30 cellular contexts compared by ENCODE assay signal in the genomic region with DNA sequence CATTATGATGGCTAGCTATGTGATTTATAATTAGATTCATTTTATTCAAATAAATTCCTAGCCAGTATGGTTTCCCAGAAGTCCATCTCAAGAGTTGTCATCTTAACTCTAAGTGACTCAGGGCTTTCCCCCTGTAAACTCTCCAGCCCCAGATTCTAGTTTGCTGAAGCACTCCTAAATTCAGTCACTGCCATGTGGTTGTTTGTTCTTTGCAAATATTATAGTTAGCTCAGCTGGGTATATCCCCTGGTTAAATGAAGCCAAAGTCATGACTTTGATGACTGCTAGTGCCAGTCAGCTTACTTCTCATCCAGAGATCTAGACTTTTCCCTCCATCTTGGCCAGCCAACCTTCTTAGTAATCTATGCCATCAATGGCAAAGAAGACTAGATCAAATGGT.
"Had no signal": no experiment of that assay in that cellular context is flagged by ENCODE, and none has a peak within 500 bp of the region (broad histone marks: within the 10 kb centered on the region; RNA-seq: fewer than 3 reads in every experiment).

No MANE protein-coding gene starts in this region.

- H3K4me1 ChIP-seq: esophagus muscularis mucosa, foreskin keratinocyte, gastroesophageal sphincter, heart left ventricle, neural progenitor cell, right atrium auricular region, suprapubic skin, transverse colon, vagina had no signal

- H3K36me3 ChIP-seq: esophagus muscularis mucosa, gastroesophageal sphincter, heart left ventricle, neural progenitor cell, right atrium auricular region, suprapubic skin, transverse colon, vagina had no signal

- H3K27me3 ChIP-seq: esophagus muscularis mucosa, foreskin keratinocyte, gastroesophageal sphincter, heart left ventricle, neural progenitor cell, right atrium auricular region, suprapubic skin, transverse colon, vagina had no signal

- ATAC-seq: foreskin keratinocyte; gastroesophageal sphincter; heart left ventricle; left colon; left ventricle myocardium superior; mucosa of descending colon; sciatic nerve; stimulated activated naive CD8-positive, alpha-beta T cell treated with anti-CD3 and anti-CD28 coated beads, Interleukin-15, amount 100 ng/mL, for 72 hours had no signal

- DNase-seq: dermis blood vessel endothelial cell; effector memory CD4-positive, alpha-beta T cell; foreskin keratinocyte; hippocampal formation; immature natural killer cell; islet precursor cell; kidney glomerular epithelial cell; left colon; left ventricle myocardium superior; mesenchymal stem cell; mucosa of descending colon; naive B cell; stimulated activated CD4-positive, alpha-beta T cell treated with anti-CD3 and anti-CD28 coated beads, Interleukin-12 subunit alpha, Interleukin-12 subunit beta, amount 100 ng/mL, for 4 hours; stimulated activated CD4-positive, alpha-beta T cell treated with anti-CD3 and anti-CD28 coated beads, Interleukin-1b, Interleukin-23, amount 100 ng/mL, for 48 hours; stimulated activated CD4-positive, alpha-beta T cell treated with anti-CD3 and anti-CD28 coated beads, Interleukin-4, amount 100 ng/mL, for 1 hour; stimulated activated CD8-positive, alpha-beta memory T cell treated with anti-CD3 and anti-CD28 coated beads, Interleukin-4, amount 100 ng/mL, for 48 hours; stimulated activated naive CD4-positive, alpha-beta T cell; stimulated activated naive CD8-positive, alpha-beta T cell treated with anti-CD3 and anti-CD28 coated beads, Interleukin-15, amount 100 ng/mL, for 72 hours; transverse colon had no signal

- H3K4me3 ChIP-seq: coronary artery, esophagus muscularis mucosa, gastroesophageal sphincter, heart left ventricle, mucosa of descending colon, neural progenitor cell, right atrium auricular region, smooth muscle cell, suprapubic skin, transverse colon, vagina had no signal

- H3K9me3 ChIP-seq: esophagus muscularis mucosa, gastroesophageal sphincter, heart left ventricle, mucosa of descending colon, right atrium auricular region, suprapubic skin, transverse colon, vagina had no signal

- H3K27ac ChIP-seq: coronary artery, esophagus muscularis mucosa, foreskin keratinocyte, gastroesophageal sphincter, heart left ventricle, neural progenitor cell, parathyroid adenoma, right atrium auricular region, suprapubic skin, transverse colon, vagina had no signal
